Comparison of ENCODE assay signal across 22 cellular contexts in the genomic region with DNA sequence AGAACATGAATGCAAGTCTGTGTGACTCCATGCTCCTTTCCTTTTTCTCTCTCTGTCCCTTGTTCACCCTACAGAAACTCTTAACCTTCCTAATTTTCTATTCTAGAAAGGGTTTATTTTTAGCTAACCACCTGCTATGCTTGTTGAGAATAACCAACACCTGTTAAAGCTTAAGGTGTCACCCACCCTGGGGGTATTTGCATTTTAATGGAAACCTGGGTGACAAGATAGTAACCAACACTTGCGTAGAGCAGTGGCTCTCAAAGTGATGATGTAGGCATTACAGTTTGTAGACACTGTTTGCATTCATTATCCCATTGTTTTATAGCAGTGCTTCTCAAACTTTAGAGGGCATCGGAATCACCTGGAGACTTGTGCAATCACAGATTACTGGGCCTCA.
"Had no signal": no experiment of that assay in that cellular context is flagged by ENCODE, and none has a peak within 500 bp of the region (broad histone marks: within the 10 kb centered on the region; RNA-seq: fewer than 3 reads in every experiment).

No MANE protein-coding gene starts in this region.

- H3K36me3 ChIP-seq: cardiac muscle cell, lower lobe of right lung, right lobe of liver, tibial artery had no signal

- H3K27me3 ChIP-seq: foreskin keratinocyte, right lobe of liver, tibial artery had no signal

- ATAC-seq: activated CD4-positive, CD25-positive, alpha-beta regulatory T cell treated with anti-CD3 and anti-CD28 coated beads, Interleukin-2, amount 50 U/mL, for 24 hours; activated CD8-positive, alpha-beta memory T cell treated with anti-CD3 and anti-CD28 coated beads, Interleukin-2, amount 10 ng/mL, durations not matched to agents 7 days and 5 days; activated CD8-positive, alpha-beta T cell treated with anti-CD3 and anti-CD28 coated beads for 36 hours; activated naive CD8-positive, alpha-beta T cell treated with anti-CD3 and anti-CD28 coated beads, Interleukin-2, amount 50 U/mL, for 24 hours; foreskin keratinocyte; naive thymus-derived CD4-positive, alpha-beta T cell; right lobe of liver; stimulated activated effector memory CD8-positive, alpha-beta T cell treated with anti-CD3 and anti-CD28 coated beads, Interleukin-12 subunit alpha, Interleukin-12 subunit beta, amount 100 ng/mL, for 72 hours; stimulated activated naive CD8-positive, alpha-beta T cell treated with anti-CD3 and anti-CD28 coated beads, Interleukin-15, amount 100 ng/mL, for 72 hours had no signal

- H3K9me3 ChIP-seq: lower lobe of right lung, right lobe of liver, tibial artery had no signal

- FAIRE-seq: kidney had no signal

- H3K4me3 ChIP-seq: cardiac muscle cell, lower lobe of right lung, right lobe of liver, skin epidermis, tibial artery had no signal

- H3K27ac ChIP-seq: cardiac muscle cell, foreskin keratinocyte, lower lobe of right lung, right lobe of liver, tibial artery, VCaP had no signal

- DNase-seq: activated CD4-positive, alpha-beta T cell treated with anti-CD3 and anti-CD28 coated beads, Interleukin-2, amount 10 ng/mL, durations not matched to agents 24 days and 14 days; activated CD8-positive, alpha-beta memory T cell treated with anti-CD3 and anti-CD28 coated beads, Interleukin-2, amount 10 ng/mL, durations not matched to agents 7 days and 5 days; activated CD8-positive, alpha-beta T cell treated with anti-CD3 and anti-CD28 coated beads for 36 hours; activated effector memory CD4-positive, alpha-beta T cell treated with anti-CD3 and anti-CD28 coated beads, Interleukin-2, amount 50 U/mL, for 16 hours; activated naive CD4-positive, alpha-beta T cell treated with anti-CD3 and anti-CD28 coated beads, Interleukin-2, amount 50 U/mL, for 16 hours; activated naive CD8-positive, alpha-beta T cell treated with anti-CD3 and anti-CD28 coated beads, Interleukin-2, amount 50 U/mL, for 24 hours; activated T-cell treated with anti-CD3 and anti-CD28 coated beads for 4 hours; effector CD4-positive, alpha-beta T cell; foreskin keratinocyte; kidney; lower lobe of right lung; naive thymus-derived CD4-positive, alpha-beta T cell; occipital lobe; stimulated activated CD4-positive, alpha-beta T cell treated with anti-CD3 and anti-CD28 coated beads, Interleukin-2, amount 100 ng/mL, for 24 hours; stimulated activated naive CD8-positive, alpha-beta T cell treated with anti-CD3 and anti-CD28 coated beads, Interleukin-15, amount 100 ng/mL, for 72 hours; tibial artery had no signal
